Comparison of ENCODE assay signal across 38 cellular contexts in the genomic region with DNA sequence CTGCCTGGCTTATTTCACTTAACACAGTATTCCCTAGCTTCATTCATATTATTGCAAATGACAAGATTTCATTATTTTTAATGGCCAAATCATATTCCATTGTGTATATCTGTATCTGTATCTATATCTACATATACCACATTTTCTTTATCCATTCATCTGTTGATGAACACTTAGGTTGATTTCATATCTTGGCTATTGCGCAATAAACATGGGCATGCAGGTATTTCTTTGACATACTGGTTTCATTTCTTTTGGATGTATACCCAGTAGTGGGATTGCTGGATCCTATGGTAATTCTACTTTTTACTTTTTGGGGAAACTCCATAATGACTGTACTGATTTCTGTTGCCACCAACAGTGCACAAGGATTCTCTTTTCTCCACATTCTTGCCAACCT.
"Had no signal": no experiment of that assay in that cellular context is flagged by ENCODE, and none has a peak within 500 bp of the region (broad histone marks: within the 10 kb centered on the region; RNA-seq: fewer than 3 reads in every experiment).

No MANE protein-coding gene starts in this region.

- H3K9me3 Mint-ChIP-seq: activated CD4-positive, alpha-beta memory T cell treated with anti-CD3 and anti-CD28 coated beads, Interleukin-2, amount 10 ng/mL, durations not matched to agents 7 days and 5 days; activated CD4-positive, alpha-beta T cell treated with anti-CD3 and anti-CD28 coated beads, Interleukin-2, amount 10 ng/mL, durations not matched to agents 7 days and 5 days; activated naive CD4-positive, alpha-beta T cell treated with anti-CD3 and anti-CD28 coated beads for 36 hours; activated naive CD8-positive, alpha-beta T cell treated with anti-CD3 and anti-CD28 coated beads for 36 hours; activated T-cell treated with anti-CD3 and anti-CD28 coated beads, Interleukin-2, amount 50 U/mL, for 4 hours; activated T-helper 1 cell treated with anti-CD3 and anti-CD28 coated beads, Interleukin-12 subunit alpha, Interleukin-12 subunit beta, Interleukin-2, Interleukin-4 antibody, amounts not matched to agents 30 ng/mL and 10 ng/mL and 1 ng/mL, durations not matched to agents 14 hours and 24 hours and 36 hours; activated T-helper 17 cell treated with anti-CD3 and anti-CD28 coated beads, Interleukin-2, amount 50 U/mL, for 72 hours; T-helper 2 cell treated with Interferon-gamma antibody and Interleukin-4, amounts not matched to agents 5 μg/mL and 100 μg/mL, for 36 hours had no signal

- H3K27ac Mint-ChIP-seq: activated CD4-positive, alpha-beta memory T cell treated with anti-CD3 and anti-CD28 coated beads, Interleukin-2, amount 10 ng/mL, durations not matched to agents 7 days and 5 days; activated CD4-positive, alpha-beta T cell treated with anti-CD3 and anti-CD28 coated beads for 36 hours; activated CD4-positive, alpha-beta T cell treated with anti-CD3 and anti-CD28 coated beads, Interleukin-2, amount 10 ng/mL, durations not matched to agents 7 days and 5 days; activated CD8-positive, alpha-beta T cell treated with anti-CD3 and anti-CD28 coated beads, Interleukin-2, amount 10 ng/mL, durations not matched to agents 7 days and 5 days; activated naive CD4-positive, alpha-beta T cell treated with anti-CD3 and anti-CD28 coated beads for 36 hours; activated naive CD4-positive, alpha-beta T cell treated with anti-CD3 and anti-CD28 coated beads, Interleukin-2, amount 50 U/mL, for 72 hours; activated naive CD8-positive, alpha-beta T cell treated with anti-CD3 and anti-CD28 coated beads for 36 hours; activated T-cell treated with anti-CD3 and anti-CD28 coated beads, Interleukin-2, amount 50 U/mL, for 72 hours; activated T-helper 1 cell treated with anti-CD3 and anti-CD28 coated beads, Interleukin-12 subunit alpha, Interleukin-12 subunit beta, Interleukin-2, Interleukin-4 antibody, amounts not matched to agents 30 ng/mL and 10 ng/mL and 1 ng/mL, durations not matched to agents 14 hours and 24 hours and 36 hours; activated T-helper 17 cell treated with anti-CD3 and anti-CD28 coated beads, Interleukin-2, amount 50 U/mL, for 72 hours; T-helper 1 cell treated with Interleukin-12 subunit alpha and Interleukin-12 subunit beta and Interleukin-4 antibody, amounts not matched to agents 30 μg/mL and 1 μg/mL, for 36 hours; T-helper 2 cell treated with Interferon-gamma antibody and Interleukin-4, amounts not matched to agents 5 μg/mL and 100 μg/mL, for 36 hours; WTC11 had no signal

- H3K4me3 ChIP-seq: adrenal gland, body of pancreas, breast epithelium had no signal

- H3K36me3 ChIP-seq: adrenal gland, brain microvascular endothelial cell, breast epithelium had no signal

- FAIRE-seq: TTC549 had no signal

- ATAC-seq: activated CD4-positive, alpha-beta T cell treated with anti-CD3 and anti-CD28 coated beads for 36 hours; activated CD4-positive, CD25-positive, alpha-beta regulatory T cell treated with anti-CD3 and anti-CD28 coated beads, Interleukin-2, amount 50 U/mL, for 24 hours; activated CD8-positive, alpha-beta T cell treated with anti-CD3 and anti-CD28 coated beads, Interleukin-2, amount 10 ng/mL, durations not matched to agents 7 days and 5 days; activated naive CD4-positive, alpha-beta T cell treated with anti-CD3 and anti-CD28 coated beads, Interleukin-2, amount 50 U/mL, for 72 hours; activated T-cell treated with anti-CD3 and anti-CD28 coated beads, Interleukin-2, amount 50 U/mL, for 4 hours; activated T-cell treated with anti-CD3 and anti-CD28 coated beads, Interleukin-2, amount 50 U/mL, for 72 hours; activated T-helper 17 cell treated with anti-CD3 and anti-CD28 coated beads, Interleukin-2, amount 50 U/mL, for 72 hours; body of pancreas; WTC11 had no signal

- H3K4me3 Mint-ChIP-seq: activated CD4-positive, alpha-beta memory T cell treated with anti-CD3 and anti-CD28 coated beads, Interleukin-2, amount 10 ng/mL, durations not matched to agents 7 days and 5 days; activated CD4-positive, alpha-beta T cell treated with anti-CD3 and anti-CD28 coated beads for 36 hours; activated CD4-positive, alpha-beta T cell treated with anti-CD3 and anti-CD28 coated beads, Interleukin-2, amount 10 ng/mL, durations not matched to agents 7 days and 5 days; activated CD8-positive, alpha-beta T cell treated with anti-CD3 and anti-CD28 coated beads, Interleukin-2, amount 10 ng/mL, durations not matched to agents 7 days and 5 days; activated naive CD4-positive, alpha-beta T cell treated with anti-CD3 and anti-CD28 coated beads for 36 hours; activated naive CD8-positive, alpha-beta T cell treated with anti-CD3 and anti-CD28 coated beads for 36 hours; activated T-cell treated with anti-CD3 and anti-CD28 coated beads, Interleukin-2, amount 50 U/mL, for 4 hours; activated T-cell treated with anti-CD3 and anti-CD28 coated beads, Interleukin-2, amount 50 U/mL, for 72 hours; activated T-helper 1 cell treated with anti-CD3 and anti-CD28 coated beads, Interleukin-12 subunit alpha, Interleukin-12 subunit beta, Interleukin-2, Interleukin-4 antibody, amounts not matched to agents 30 ng/mL and 10 ng/mL and 1 ng/mL, durations not matched to agents 14 hours and 24 hours and 36 hours; activated T-helper 17 cell treated with anti-CD3 and anti-CD28 coated beads, Interleukin-2, amount 50 U/mL, for 72 hours; T-helper 1 cell treated with Interleukin-12 subunit alpha and Interleukin-12 subunit beta and Interleukin-4 antibody, amounts not matched to agents 30 μg/mL and 1 μg/mL, for 36 hours; T-helper 2 cell treated with Interferon-gamma antibody and Interleukin-4, amounts not matched to agents 5 μg/mL and 100 μg/mL, for 36 hours; WTC11 had no signal

- H3K27ac ChIP-seq: adrenal gland, body of pancreas, brain microvascular endothelial cell, breast epithelium, VCaP had no signal

- DNase-seq: activated CD4-positive, alpha-beta memory T cell treated with anti-CD3 and anti-CD28 coated beads, Interleukin-2, amount 10 ng/mL, durations not matched to agents 7 days and 5 days; activated CD4-positive, alpha-beta T cell treated with anti-CD3 and anti-CD28 coated beads for 1 hour; activated CD4-positive, alpha-beta T cell treated with anti-CD3 and anti-CD28 coated beads for 36 hours; activated CD4-positive, alpha-beta T cell treated with anti-CD3 and anti-CD28 coated beads for 48 hours; activated CD4-positive, alpha-beta T cell treated with anti-CD3 and anti-CD28 coated beads, Interleukin-2, amount 10 ng/mL, durations not matched to agents 7 days and 5 days; activated CD4-positive, alpha-beta T cell treated with anti-CD3 and anti-CD28 coated beads, Interleukin-2, amount 50 U/mL, for 48 hours; activated CD4-positive, CD25-positive, alpha-beta regulatory T cell; activated CD8-positive, alpha-beta memory T cell treated with anti-CD3 and anti-CD28 coated beads, Interleukin-2, amount 50 U/mL, for 4 hours; activated CD8-positive, alpha-beta T cell treated with anti-CD3 and anti-CD28 coated beads, Interleukin-2, amount 10 ng/mL, durations not matched to agents 7 days and 5 days; activated effector memory CD4-positive, alpha-beta T cell treated with anti-CD3 and anti-CD28 coated beads, Interleukin-2, amount 50 U/mL, for 16 hours; activated gamma-delta T cell treated with Interleukin-2 at 50 U/mL for 16 hours; activated naive CD4-positive, alpha-beta T cell; activated naive CD4-positive, alpha-beta T cell treated with anti-CD3 and anti-CD28 coated beads for 36 hours; activated naive CD4-positive, alpha-beta T cell treated with anti-CD3 and anti-CD28 coated beads, Interleukin-2, amount 50 U/mL, for 16 hours; activated naive CD8-positive, alpha-beta T cell treated with anti-CD3 and anti-CD28 coated beads for 36 hours; activated T-cell treated with anti-CD3 and anti-CD28 coated beads for 4 hours; activated T-cell treated with anti-CD3 and anti-CD28 coated beads, Interleukin-2, amount 50 U/mL, for 1 hour; activated T-cell treated with anti-CD3 and anti-CD28 coated beads, Interleukin-2, amount 50 U/mL, for 4 hours; activated T-cell treated with anti-CD3 and anti-CD28 coated beads, Interleukin-2, amount 50 U/mL, for 72 hours; adrenal gland; amniotic stem cell; aorta; body of pancreas; brain microvascular endothelial cell; central memory CD4-positive, alpha-beta T cell; T-helper 1 cell; T-helper 2 cell; T-helper 9 cell had no signal

- H3K4me1 Mint-ChIP-seq: activated CD4-positive, alpha-beta memory T cell treated with anti-CD3 and anti-CD28 coated beads, Interleukin-2, amount 10 ng/mL, durations not matched to agents 7 days and 5 days; activated CD4-positive, alpha-beta T cell treated with anti-CD3 and anti-CD28 coated beads for 36 hours; activated CD4-positive, alpha-beta T cell treated with anti-CD3 and anti-CD28 coated beads, Interleukin-2, amount 10 ng/mL, durations not matched to agents 7 days and 5 days; activated naive CD8-positive, alpha-beta T cell treated with anti-CD3 and anti-CD28 coated beads for 36 hours; activated T-helper 17 cell treated with anti-CD3 and anti-CD28 coated beads, Interleukin-2, amount 50 U/mL, for 72 hours; WTC11 had no signal

- H3K9me3 ChIP-seq: adrenal gland, body of pancreas, breast epithelium had no signal

- H3K36me3 Mint-ChIP-seq: activated naive CD8-positive, alpha-beta T cell treated with anti-CD3 and anti-CD28 coated beads for 36 hours; WTC11 had no signal

- H3K27me3 ChIP-seq: adrenal gland, body of pancreas, brain microvascular endothelial cell, breast epithelium had no signal

- H3K4me1 ChIP-seq: adrenal gland, body of pancreas, breast epithelium had no signal
